ENCODE assay signal across 8 cellular contexts in the genomic region with DNA sequence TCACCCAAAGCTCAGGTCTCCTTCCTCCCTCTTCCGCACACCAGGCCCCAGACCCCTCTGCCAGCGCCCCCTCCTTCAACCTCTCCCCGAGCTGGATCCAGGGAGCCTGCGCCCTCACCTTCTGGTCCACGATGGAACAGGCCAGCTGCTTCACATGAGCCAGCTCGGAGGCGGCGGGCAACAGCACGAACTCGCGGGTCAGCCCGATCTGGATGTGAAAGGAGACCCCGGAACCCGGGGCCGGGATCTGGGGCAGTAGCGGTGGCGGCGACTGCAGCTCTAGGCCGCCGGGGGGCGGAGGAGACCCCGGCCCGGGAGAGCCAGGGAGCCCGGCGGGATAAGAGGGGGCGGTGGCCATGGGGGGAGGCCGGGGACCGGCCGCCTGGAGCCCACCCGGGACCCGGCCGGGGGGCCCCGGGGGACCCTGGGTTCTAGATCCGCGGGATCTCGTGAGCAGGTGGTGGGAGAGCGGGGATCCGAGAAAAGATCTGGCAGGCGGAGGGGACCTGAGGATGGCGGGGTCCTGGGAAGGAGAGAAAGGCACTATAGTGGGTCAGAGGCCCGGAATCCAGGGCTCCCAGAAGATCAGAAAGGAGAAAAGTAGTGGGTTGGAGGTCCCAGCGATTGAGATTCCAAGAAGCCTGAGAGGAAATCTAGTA. TPM values are rescaled to one million over a fixed set of nuclear protein-coding genes. Genes with fewer than 3 reads are reported as not detected.
DNase-seq lines count a peak whose midpoint lies in the region; ATAC-seq and TF ChIP-seq lines count a peak whose summit lies in the region.

No MANE protein-coding gene starts in this region.

- peak overlapping the region; percentile 93 for H3K4me3 Mint-ChIP-seq in progenitor cell of endocrine pancreas (ENCODE audit: low read depth)

- peaks cover 15% of the 10 kb centered on the region for H3K4me1 Mint-ChIP-seq in progenitor cell of endocrine pancreas (ENCODE audit: low read depth)

- in situ Hi-C loops in KBM-7 (cut with MboI; ENCODE audit: low pct_unique_long_range_greater_than_20kb, low sequenced_read_pairs), result no loop called here

- H3K27ac Mint-ChIP-seq in progenitor cell of endocrine pancreas, result peak overlapping the region; percentile 94

- H3K27me3 Mint-ChIP-seq in progenitor cell of endocrine pancreas, result no peaks in the 10 kb centered on the region

- H3K4me3 ChIP-seq in fibroblast of pulmonary artery (replicated peaks; ENCODE audit: low read depth, low read length), result peak overlapping the region; percentile 73

- ATAC-seq in HG03135 (IDR thresholded peaks at IDR 0.05; ENCODE audit: unreplicated experiment), result no peak

- DNase-seq in NCI-H82 (lab: John Stamatoyannopoulos, UW) (peak; percentile 51), NCI-H82 treated with DMSO at 0.1 percent for 48 hours (lab: John Stamatoyannopoulos, UW; ENCODE audit: unreplicated experiment) (no peak), fibroblast of pulmonary artery (ENCODE audit: low read depth) (no peak), progenitor cell of endocrine pancreas (ENCODE audit: low spot score, unreplicated experiment) (peak; percentile 61), KBM-7 (no peak), HK-2 (ENCODE audit: unreplicated experiment) (no peak)

- H3K9me3 Mint-ChIP-seq in progenitor cell of endocrine pancreas (ENCODE audit: low read depth), result no peaks in the 10 kb centered on the region

- peak overlapping the region; percentile 95 for H3K27ac ChIP-seq in VCaP

- peaks cover 2% of the 10 kb centered on the region for H3K36me3 Mint-ChIP-seq in progenitor cell of endocrine pancreas (ENCODE audit: insufficient read depth)

- TF ChIP-seq CTCF in VCaP (conservative IDR thresholded peaks at IDR 0.05) (peak; percentile 40), fibroblast of pulmonary artery (IDR thresholded peaks at IDR 0.05; ENCODE audit: low read length, missing control alignments) (no peak), progenitor cell of endocrine pancreas (IDR thresholded peaks at IDR 0.05; ENCODE audit: unreplicated experiment) (peak; percentile 51)

RNA-seq across cellular contexts. Expression of gene PRKD2, which starts 0.8 kb away (rescaled TPM):
- 69.3 and 74.9 TPM in 2 replicates for total RNA-seq in progenitor cell of endocrine pancreas

RNA-seq across cellular contexts. Expression of gene FKRP, which starts 29.7 kb away (rescaled TPM):
- 42.9 and 44.1 TPM in 2 replicates for total RNA-seq in progenitor cell of endocrine pancreas

RNA-seq across cellular contexts. Expression of gene STRN4, which starts 30.1 kb away (rescaled TPM):
- 115 and 117 TPM in 2 replicates for total RNA-seq in progenitor cell of endocrine pancreas

RNA-seq across cellular contexts. Expression of gene DACT3, which starts 55.2 kb away (rescaled TPM):
- total RNA-seq in progenitor cell of endocrine pancreas, result 2.6 and 3.1 TPM in 2 replicates

Comparison
In these comparisons a context has a peak if more than half of its experiments do, and no peak if none do; other contexts are left out.
1. DNase-seq: peak in NCI-H82 (single experiment) and progenitor cell of endocrine pancreas (single experiment); none in NCI-H82 treated with DMSO at 0.1 percent for 48 hours (single experiment), fibroblast of pulmonary artery (single experiment), KBM-7 (single experiment) and HK-2 (single experiment).